19 cellular contexts compared by ENCODE assay signal in the genomic region with DNA sequence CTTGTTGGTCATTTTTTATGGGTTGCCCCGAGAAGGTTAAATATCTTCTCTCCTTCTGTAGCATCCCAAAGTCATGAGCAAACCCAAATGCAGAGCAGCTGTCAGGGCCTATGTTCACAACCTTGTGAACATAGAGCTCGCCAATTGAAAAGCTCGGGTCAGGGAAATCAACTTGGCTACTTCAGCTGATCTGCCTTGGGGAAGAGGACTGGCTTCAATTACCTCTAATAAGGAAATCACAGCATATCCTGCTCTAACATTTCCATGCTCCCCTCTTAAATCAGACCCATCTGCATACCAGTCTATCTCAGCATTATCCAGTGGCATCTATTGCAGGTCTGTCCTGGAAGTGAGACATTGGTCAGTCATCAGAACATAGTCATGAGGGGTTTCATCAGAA.
A peak's percentile ranks its signal among the peaks of the same experiment; 100 is the strongest.
DNase-seq lines count a peak whose midpoint lies in the region; ATAC-seq and TF ChIP-seq lines count a peak whose summit lies in the region.
"Had no signal": no experiment of that assay in that cellular context is flagged by ENCODE, and none has a peak within 500 bp of the region (broad histone marks: within the 10 kb centered on the region; RNA-seq: fewer than 3 reads in every experiment).

No MANE protein-coding gene starts in this region.

- WGBS in SK-N-SH (ENCODE audit: low lambda C conversion rate): 77% methylated on average over 3 of the region's 3 CpGs

- no peaks in the 10 kb centered on the region for H3K9me3 ChIP-seq in SK-N-SH
- H3K9me3 ChIP-seq: BE2C, HAP-1 had no signal

- H3K27me3 Mint-ChIP-seq in neural crest cell (ENCODE audit: low read depth): no peaks in the 10 kb centered on the region
- H3K27me3 Mint-ChIP-seq: CD4-positive, alpha-beta memory T cell had no signal

- POLR2A ChIA-PET in SK-N-SH (lab: Yijun Ruan, JAX): no interaction called here

- no peaks in the 10 kb centered on the region for H3K9me2 ChIP-seq in SK-N-SH

- peaks cover 0 to 4% of the 10 kb centered on the region in 2 experiments for H3K36me3 ChIP-seq in SK-N-SH (replicated peaks in 1 of 2; ENCODE audit: control insufficient read depth in 1 of 2, insufficient read depth in 2 of 2, low read length in 1 of 2)
- H3K36me3 ChIP-seq: BE2C, HAP-1 had no signal

- TF ChIP-seq CTCF in AG10803 (conservative IDR thresholded peaks at IDR 0.05; ENCODE audit: low read length): no peak
- no peak for TF ChIP-seq CTCF in SK-N-SH (IDR thresholded peaks at IDR 0.05)
- no peak for TF ChIP-seq CTCF in fibroblast of mammary gland (conservative IDR thresholded peaks at IDR 0.05; ENCODE audit: control insufficient read depth, insufficient read depth, low read depth, low read length)
- no peak for TF ChIP-seq CTCF in neural crest cell (conservative IDR thresholded peaks at IDR 0.05)

- no peaks in the 10 kb centered on the region for H3K27me3 ChIP-seq in SK-N-SH (ENCODE audit: insufficient read depth)
- H3K27me3 ChIP-seq: BE2C had no signal

- H3K79me2 ChIP-seq in SK-N-SH (ENCODE audit: insufficient read depth): no peaks in the 10 kb centered on the region

- no peak for TF ChIP-seq RAD21 in SK-N-SH (IDR thresholded peaks at IDR 0.05; ENCODE audit: low read length)

- H3K27ac Mint-ChIP-seq in neural crest cell (ENCODE audit: unreplicated experiment): peak overlapping the region; percentile 32
- H3K27ac Mint-ChIP-seq: CD4-positive, alpha-beta memory T cell; HFFc6 had no signal

- peak in 1 of 2 experiments; percentile 71; a peak in 1 of 4 replicates for TF ChIP-seq EP300 in SK-N-SH (IDR thresholded peaks at IDR 0.05; ENCODE audit: borderline replicate concordance in 1 of 2, low read depth in 1 of 2, low read length in 1 of 2)

- peaks cover 23% of the 10 kb centered on the region for H3K36me3 Mint-ChIP-seq in neural crest cell (ENCODE audit: low read depth)

- H3K9me3 Mint-ChIP-seq in neural crest cell: peaks cover 11% of the 10 kb centered on the region
- H3K9me3 Mint-ChIP-seq: HFFc6 had no signal

- H3K4me3 ChIP-seq in AG10803 (ENCODE audit: low read length) (no peak overlapping the region), SK-N-SH (ENCODE audit: low read depth in 2 of 2, low read length in 1 of 2) (no peak overlapping the region), fibroblast of mammary gland (ENCODE audit: control insufficient read depth, low read depth, low read length) (no peak overlapping the region)
- H3K4me3 ChIP-seq: HAP-1 had no signal

- H3K4me1 Mint-ChIP-seq in neural crest cell: no peaks in the 10 kb centered on the region

- H3K4me1 ChIP-seq in SK-N-SH (ENCODE audit: control insufficient read depth in 1 of 2, insufficient read depth in 2 of 2, low read depth in 1 of 2, low read length in 1 of 2): peaks cover 0 to 3% of the 10 kb centered on the region in 2 experiments; a peak in 1 of 4 replicates
- H3K4me1 ChIP-seq: BE2C had no signal

- ATAC-seq in HG03039 (IDR thresholded peaks at IDR 0.05; ENCODE audit: unreplicated experiment): no peak

- H4K20me1 ChIP-seq in SK-N-SH (ENCODE audit: insufficient read depth): no peaks in the 10 kb centered on the region

- DNase-seq in AG10803 (ENCODE audit: low read depth) (peak; percentile 26), SK-N-SH (peak; percentile 14), fibroblast of mammary gland (ENCODE audit: low read depth) (peak; percentile 1), neural crest cell (ENCODE audit: low read depth, low spot score) (no peak), activated gamma-delta T cell (lab: John Stamatoyannopoulos, UW) (no peak), cortex of kidney (lab: John Stamatoyannopoulos, UW) (no peak)
- DNase-seq: ACHN; BE2C; CD4-positive, alpha-beta memory T cell; COR-L47; DMS153; DMS79 treated with DMSO at 0.1 percent for 48 hours; EL; GDM1; GOT3; HFFc6 had no signal

- no peaks in the 10 kb centered on the region for H3F3A ChIP-seq in SK-N-SH (replicated peaks; ENCODE audit: insufficient read depth)

- H2AFZ ChIP-seq in SK-N-SH (ENCODE audit: low read depth): no peak overlapping the region

- H3K4me2 ChIP-seq in SK-N-SH: no peak overlapping the region

- CTCF ChIA-PET in SK-N-SH (lab: Yijun Ruan, JAX): interaction anchor here (0.5 to 1.0 kb wide), 2 partner anchors 17 to 1318 kb away, joined by 3 read pairs; no protein-coding TSS in a partner anchor

- no peak overlapping the region for H3K27ac ChIP-seq in SK-N-SH (ENCODE audit: low read depth in 2 of 2, low read length in 1 of 2)
- H3K27ac ChIP-seq: C4-2B had no signal

- no peak overlapping the region for H3K4me3 Mint-ChIP-seq in neural crest cell
- H3K4me3 Mint-ChIP-seq: CD4-positive, alpha-beta memory T cell; HFFc6 had no signal

- no peak overlapping the region for H3K9ac ChIP-seq in SK-N-SH

TF ChIP-seq in SK-N-SH, 30 proteins besides CTCF, POLR2A, EP300 and RAD21:
- TF ChIP-seq RCOR1 (IDR thresholded peaks at IDR 0.05; ENCODE audit: low read length) (peak; percentile 94), GATA2 (CRISPR knock-in tag; IDR thresholded peaks at IDR 0.05) (peak; percentile 38; the same call in 1 of the 2 replicates), MXI1 (IDR thresholded peaks at IDR 0.05; ENCODE audit: low read depth, low read length) (peak; percentile 43; the same call in 1 of the 2 replicates), NFIC (IDR thresholded peaks at IDR 0.05; ENCODE audit: borderline replicate concordance) (no peak)
TF ChIP-seq in SK-N-SH: peak in this region for 3.

Comparison
In these comparisons a context has a peak if more than half of its experiments do, and no peak if none do; other contexts are left out.
1. DNase-seq: peak in AG10803 (single experiment), SK-N-SH (single experiment) and fibroblast of mammary gland (single experiment); none in neural crest cell (single experiment), activated gamma-delta T cell (single experiment) and cortex of kidney (single experiment).